Comparison of ENCODE assay signal across 8 cellular contexts in the genomic region with DNA sequence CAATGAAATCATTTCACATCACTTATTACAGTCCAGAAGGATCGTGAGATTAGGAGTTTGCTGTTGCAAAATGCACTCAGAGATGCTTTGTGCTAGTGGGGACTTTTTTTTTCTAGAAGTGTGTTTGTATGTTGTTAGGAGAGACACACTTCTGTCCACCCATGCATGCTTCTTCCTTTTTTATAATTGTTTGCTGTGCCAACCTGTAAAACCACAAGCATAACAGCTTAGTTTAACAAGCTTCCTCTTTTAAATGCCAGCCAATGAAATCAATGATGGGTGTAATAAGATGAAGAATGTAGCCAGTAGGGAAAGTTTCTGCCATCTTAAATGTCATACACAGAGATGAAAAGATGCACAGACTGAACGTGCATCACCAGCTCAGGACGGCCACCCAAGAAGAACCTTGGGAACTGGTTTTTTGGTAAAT.
DNase-seq lines count a peak whose midpoint lies in the region; ATAC-seq and TF ChIP-seq lines count a peak whose summit lies in the region.

No MANE protein-coding gene starts in this region.

- H3K36me3 Mint-ChIP-seq in CD4-positive, CD25-positive, alpha-beta regulatory T cell, result no peaks in the 10 kb centered on the region
- no peaks in the 10 kb centered on the region for H3K36me3 Mint-ChIP-seq in activated T-helper 17 cell treated with anti-CD3 and anti-CD28 coated beads, Interleukin-2, amount 50 U/mL, for 72 hours (ENCODE audit: low read depth)

- peak overlapping the region; percentile 66 for H3K27ac ChIP-seq in CD4-positive, CD25-positive, alpha-beta regulatory T cell (ENCODE audit: insufficient read depth, low read length, poor library complexity, severe bottlenecking)

- H3K4me3 ChIP-seq in CD4-positive, CD25-positive, alpha-beta regulatory T cell (ENCODE audit: low read depth, low read length), result peak overlapping the region; percentile 45
- no peak overlapping the region for H3K4me3 ChIP-seq in LNCaP clone FGC (ENCODE audit: low read depth, low read length)

- ATAC-seq in CD4-positive, CD25-positive, alpha-beta regulatory T cell (ENCODE audit: low read depth in 2 of 2), result peak; percentile 26 to 38
- peak; percentile 36 for ATAC-seq in GM19351 (IDR thresholded peaks at IDR 0.05; ENCODE audit: unreplicated experiment)
- ATAC-seq in activated T-helper 17 cell treated with anti-CD3 and anti-CD28 coated beads, Interleukin-2, amount 50 U/mL, for 72 hours (replicated peaks), result peak; percentile 44

- H3K4me1 Mint-ChIP-seq in CD4-positive, CD25-positive, alpha-beta regulatory T cell, result peaks cover 13 to 90% (median 63%) of the 10 kb centered on the region in 4 donors
- peaks cover 69% of the 10 kb centered on the region for H3K4me1 Mint-ChIP-seq in activated T-helper 17 cell treated with anti-CD3 and anti-CD28 coated beads, Interleukin-2, amount 50 U/mL, for 72 hours

- H3K27ac Mint-ChIP-seq in CD4-positive, CD25-positive, alpha-beta regulatory T cell, result peak overlapping the region; percentile 91 to 94 (median 92)
- H3K27ac Mint-ChIP-seq in activated T-helper 17 cell treated with anti-CD3 and anti-CD28 coated beads, Interleukin-2, amount 50 U/mL, for 72 hours, result peak overlapping the region; percentile 85

- peak in 2 of 3 donors; percentile 48 to 72 for DNase-seq in CD4-positive, CD25-positive, alpha-beta regulatory T cell
- DNase-seq in LNCaP clone FGC (ENCODE audit: low read depth) (peak; percentile 89), globus pallidus (ENCODE audit: low spot score) (no peak), GM03348 (ENCODE audit: low spot score) (no peak), cerebellum (ENCODE audit: low spot score) (no peak), ureter (ENCODE audit: low spot score) (no peak)

- H3K27me3 ChIP-seq in CD4-positive, CD25-positive, alpha-beta regulatory T cell (ENCODE audit: control insufficient read depth, insufficient read depth, low read length), result no peaks in the 10 kb centered on the region

- H3K9me3 Mint-ChIP-seq in CD4-positive, CD25-positive, alpha-beta regulatory T cell, result no peaks in the 10 kb centered on the region
- no peaks in the 10 kb centered on the region for H3K9me3 Mint-ChIP-seq in activated T-helper 17 cell treated with anti-CD3 and anti-CD28 coated beads, Interleukin-2, amount 50 U/mL, for 72 hours

- peaks cover 73% of the 10 kb centered on the region for H3K4me1 ChIP-seq in CD4-positive, CD25-positive, alpha-beta regulatory T cell (ENCODE audit: control insufficient read depth, insufficient read depth, low read length, poor library complexity, severe bottlenecking)

- H3K9me3 ChIP-seq in CD4-positive, CD25-positive, alpha-beta regulatory T cell (ENCODE audit: control insufficient read depth in 2 of 2, low read length in 2 of 2), result no peaks in the 10 kb centered on the region

- no peaks in the 10 kb centered on the region for H3K36me3 ChIP-seq in CD4-positive, CD25-positive, alpha-beta regulatory T cell (ENCODE audit: control insufficient read depth, insufficient read depth, low read length)

- H3K4me3 Mint-ChIP-seq in CD4-positive, CD25-positive, alpha-beta regulatory T cell, result peak overlapping the region in 3 of 4 donors; percentile 40 to 84 (median 71)
- H3K4me3 Mint-ChIP-seq in activated T-helper 17 cell treated with anti-CD3 and anti-CD28 coated beads, Interleukin-2, amount 50 U/mL, for 72 hours, result peak overlapping the region; percentile 73

- H3K27me3 Mint-ChIP-seq in CD4-positive, CD25-positive, alpha-beta regulatory T cell, result no peaks in the 10 kb centered on the region
- H3K27me3 Mint-ChIP-seq in activated T-helper 17 cell treated with anti-CD3 and anti-CD28 coated beads, Interleukin-2, amount 50 U/mL, for 72 hours, result no peaks in the 10 kb centered on the region

- TF ChIP-seq CTCF in LNCaP clone FGC (IDR thresholded peaks at IDR 0.05; ENCODE audit: control insufficient read depth, extremely low read depth, insufficient read depth), result no peak

Comparison
In these comparisons a context has a peak if more than half of its experiments do, and no peak if none do; other contexts are left out.
1. DNase-seq: peak in CD4-positive, CD25-positive, alpha-beta regulatory T cell (2 of 3) and LNCaP clone FGC (single experiment); none in globus pallidus (single experiment), GM03348 (single experiment), cerebellum (single experiment) and ureter (single experiment).
2. Peak in every context shown above with its lines, with median percentiles within 50 percentile points of each other: ATAC-seq.